Comparison of ENCODE assay signal across 8 cellular contexts in genomic region chr4:8534129-8534528, GRCh38. TPM values are rescaled to one million over a fixed set of nuclear protein-coding genes. Genes with fewer than 3 reads are reported as not detected.
DNase-seq lines count a peak whose midpoint lies in the region; ATAC-seq and TF ChIP-seq lines count a peak whose summit lies in the region.

No MANE protein-coding gene starts in this region.

- no peaks in the 10 kb centered on the region for H4K20me1 ChIP-seq in IMR-90 (ENCODE audit: insufficient read depth, low read length)

- no peak overlapping the region for H3K4ac ChIP-seq in IMR-90 (ENCODE audit: low read depth, low read length)

- no peaks in the 10 kb centered on the region for H3K9me3 ChIP-seq in IMR-90 (ENCODE audit: control insufficient read depth, insufficient read depth, low read length)
- no peaks in the 10 kb centered on the region for H3K9me3 ChIP-seq in stomach smooth muscle (ENCODE audit: control insufficient read depth in 2 of 2, low read length in 2 of 2)

- intact Hi-C loops in IMR-90 (cut with micrococcal nuclease): loop anchor here (2.0 kb wide), 1 partner anchor 61 kb away; no protein-coding TSS in a partner anchor

- no peak overlapping the region for H2BK5ac ChIP-seq in IMR-90 (ENCODE audit: low read depth, low read length, poor library complexity, severe bottlenecking)

- peak overlapping the region; percentile 87; the same call in 1 of the 2 replicates for H3K18ac ChIP-seq in IMR-90 (ENCODE audit: low read depth, low read length)

- no peak overlapping the region for H3K56ac ChIP-seq in IMR-90 (ENCODE audit: extremely low read depth, insufficient read depth, low read length)

- H3K79me1 ChIP-seq in IMR-90 (ENCODE audit: low read depth in 1 of 2, low read length in 2 of 2): no peaks in the 10 kb centered on the region

- H3K9ac ChIP-seq in IMR-90 (ENCODE audit: low read depth, low read length): 0 out of 2 replicates have a peak overlapping the region, but pooled peaks have one; percentile 42
- H3K9ac ChIP-seq in stomach smooth muscle (ENCODE audit: low read length in 2 of 2): peak overlapping the region in 1 of 2 donors; percentile 55

- POLR2A ChIA-PET in IMR-90 (lab: Charles Lee; ENCODE audit: unreplicated experiment): no interaction called here

- H4K8ac ChIP-seq in IMR-90 (ENCODE audit: low read depth in 2 of 2, low read length in 2 of 2): no peak overlapping the region

- in situ Hi-C loops in IMR-90 (cut with MboI; ENCODE audit: low sequenced_read_pairs): no loop called here

- H3K4me3 ChIP-seq in GM06990 (replicated peaks; ENCODE audit: low read depth, low read length) (peak overlapping the region; percentile 43), IMR-90 (ENCODE audit: insufficient read depth, low read depth, low read length) (no peak overlapping the region), fibroblast of mammary gland (ENCODE audit: control insufficient read depth, low read depth, low read length) (no peak overlapping the region), stomach smooth muscle (ENCODE audit: low read length in 2 of 2) (peak overlapping the region in 1 of 2 donors; percentile 52)

- H3K27ac ChIP-seq in IMR-90 (ENCODE audit: insufficient read depth, low read length) (peak overlapping the region; percentile 86; the same call in 1 of the 2 replicates), stomach smooth muscle (ENCODE audit: low read length) (peak overlapping the region; percentile 55)

- H2BK20ac ChIP-seq in IMR-90 (ENCODE audit: low read depth, low read length): no peak overlapping the region

- H3K9me1 ChIP-seq in IMR-90 (ENCODE audit: insufficient read depth, low read length): no peaks in the 10 kb centered on the region

- BruUV-seq in IMR-90 (replicated peaks; lab: Mats Ljungman, UMichigan): no TSS peak

- H3K14ac ChIP-seq in IMR-90 (replicated peaks; ENCODE audit: low read depth, low read length): no peak overlapping the region

- H2BK120ac ChIP-seq in IMR-90 (ENCODE audit: low read depth, low read length): no peak overlapping the region

- CTCF ChIA-PET in IMR-90 (lab: Yijun Ruan, JAX): no interaction called here

- peaks cover 8% of the 10 kb centered on the region; the same call in 1 of the 2 replicates for H3K4me1 ChIP-seq in IMR-90 (ENCODE audit: control insufficient read depth, insufficient read depth, low read length)
- H3K4me1 ChIP-seq in stomach smooth muscle (ENCODE audit: control insufficient read depth, insufficient read depth, low read length): peaks cover 30% of the 10 kb centered on the region

- no peak for TF ChIP-seq CTCF in GM06990 (IDR thresholded peaks at IDR 0.05; ENCODE audit: insufficient read depth, low read length, poor library complexity, severe bottlenecking)
- TF ChIP-seq CTCF in IMR-90 (conservative IDR thresholded peaks at IDR 0.05; ENCODE audit: low read depth, low read length): no peak
- TF ChIP-seq CTCF in fibroblast of mammary gland (conservative IDR thresholded peaks at IDR 0.05; ENCODE audit: control insufficient read depth, insufficient read depth, low read depth, low read length): no peak

- no peak overlapping the region for H3K23ac ChIP-seq in IMR-90 (ENCODE audit: low read depth, low read length)

- WGBS in IMR-90 (ENCODE audit: extremely low coverage in 2 of 2, insufficient read length in 1 of 2), 2 experiments: 20% methylated on average over 1 of the region's 4 CpGs; no CpG with 5 or more reads in 1 of the 2 experiments

- H2AK9ac ChIP-seq in IMR-90 (replicated peaks; ENCODE audit: low read depth, low read length, poor library complexity): no peak overlapping the region

- peak overlapping the region; percentile 60; the same call in 1 of the 2 replicates for H4K5ac ChIP-seq in IMR-90 (ENCODE audit: low read depth, low read length)

- TF ChIP-seq RAD21 in IMR-90 (IDR thresholded peaks at IDR 0.05; ENCODE audit: low read length): no peak

- no peak overlapping the region for H4K91ac ChIP-seq in IMR-90 (ENCODE audit: insufficient read depth, low read depth, low read length)

- H3K36me3 ChIP-seq in GM06990 (ENCODE audit: control insufficient read depth, insufficient read depth, low read length) (no peaks in the 10 kb centered on the region), IMR-90 (ENCODE audit: control insufficient read depth, insufficient read depth, low read length) (no peaks in the 10 kb centered on the region), stomach smooth muscle (ENCODE audit: control insufficient read depth in 2 of 2, insufficient read depth in 2 of 2, low read length in 2 of 2) (no peaks in the 10 kb centered on the region)

- H2AK5ac ChIP-seq in IMR-90 (ENCODE audit: low read depth, low read length): no peak overlapping the region; the same call in 1 of the 2 replicates

- H3K27me3 ChIP-seq in GM06990 (replicated peaks; ENCODE audit: control insufficient read depth, insufficient read depth, low read length) (no peaks in the 10 kb centered on the region), IMR-90 (ENCODE audit: control insufficient read depth, insufficient read depth, low read length) (no peaks in the 10 kb centered on the region; the same call in none of the 2 replicates), stomach smooth muscle (ENCODE audit: control insufficient read depth in 1 of 2, insufficient read depth in 2 of 2, low read length in 2 of 2) (no peaks in the 10 kb centered on the region)

- no peak for TF ChIP-seq POLR2A in IMR-90 (IDR thresholded peaks at IDR 0.05; ENCODE audit: low read depth, low read length)

- H2BK15ac ChIP-seq in IMR-90 (ENCODE audit: low read depth, low read length): no peak overlapping the region

- H3K4me2 ChIP-seq in IMR-90 (ENCODE audit: low read depth, low read length): peak overlapping the region; percentile 61; the same call in 1 of the 2 replicates

- ATAC-seq in GM21529 (IDR thresholded peaks at IDR 0.05; ENCODE audit: unreplicated experiment): peak; percentile 77
- peak; percentile 65 for ATAC-seq in IMR-90 (ENCODE audit: low read depth)

- dilution Hi-C loops in IMR-90 (cut with HindIII; ENCODE audit: low sequenced_read_pairs, unreplicated experiment): no loop called here

- peak overlapping the region; percentile 66 for H2AFZ ChIP-seq in IMR-90 (replicated peaks; ENCODE audit: low read length, poor library complexity)

- DNase-seq in GM06990 (ENCODE audit: extremely low read depth, insufficient read length) (peak; percentile 67), IMR-90 (peak; percentile 66), fibroblast of mammary gland (ENCODE audit: low read depth) (peak; percentile 24), HUDEP-2 (lab: John Stamatoyannopoulos, UW; ENCODE audit: unreplicated experiment in 76 of 76) (no peak), NCI-H146 (lab: John Stamatoyannopoulos, UW) (no peak), GDM1 (lab: John Stamatoyannopoulos, UW) (no peak)

TF ChIP-seq in IMR-90, 13 proteins besides CTCF, POLR2A, EP300 and RAD21:
- TF ChIP-seq ELK1 (IDR thresholded peaks at IDR 0.05; ENCODE audit: borderline replicate concordance, low read depth, low read length) (no peak), MAZ (IDR thresholded peaks at IDR 0.05; ENCODE audit: borderline replicate concordance, low read depth, low read length) (peak; percentile 47; the same call in 1 of the 2 replicates)

RNA-seq across cellular contexts. Expression of gene GPR78, which starts 46.1 kb away (rescaled TPM):
- total RNA-seq in IMR-90 (2012; rRNA removed): under 0.01 TPM in 2 replicates
- polyA plus RNA-seq in IMR-90 (2012; rRNA removed): 0.07 and 0.10 TPM in 2 replicates
- polyA plus RNA-seq in IMR-90 (2012; cell fraction: cytosol; rRNA removed): 0.03 and 0.05 TPM in 2 replicates
- polyA plus RNA-seq in IMR-90 (2012; cell fraction: nucleus; rRNA removed; ENCODE audit: low replicate concordance): 1.3 and 1.7 TPM in 2 replicates

RNA-seq across cellular contexts. Expression of gene CPZ, which starts 58.4 kb away (rescaled TPM):
- 0.56 and 0.90 TPM in 2 replicates for total RNA-seq in IMR-90 (2012; rRNA removed)
- 8.2 and 10.3 TPM in 2 replicates for polyA plus RNA-seq in IMR-90 (2012; rRNA removed)
- 4.7 and 16.0 TPM in 2 replicates for polyA plus RNA-seq in IMR-90 (2012; cell fraction: cytosol; rRNA removed)
- polyA plus RNA-seq in IMR-90 (2012; cell fraction: nucleus; rRNA removed; ENCODE audit: low replicate concordance): 34.2 and 49.3 TPM in 2 replicates

Comparison
In these comparisons a context has a peak if more than half of its experiments do, and no peak if none do; other contexts are left out.
1. DNase-seq: peak in GM06990 (single experiment), IMR-90 (single experiment) and fibroblast of mammary gland (single experiment); none in HUDEP-2 (0 of 76), NCI-H146 (single experiment) and GDM1 (single experiment).